Comparison of ENCODE assay signal across 24 cellular contexts in genomic region chr1:43418858-43419257, GRCh38.
"Had no signal": no experiment of that assay in that cellular context is flagged by ENCODE, and none has a peak within 500 bp of the region (broad histone marks: within the 10 kb centered on the region; RNA-seq: fewer than 3 reads in every experiment).

No MANE protein-coding gene starts in this region.

- H3K36me3 ChIP-seq: uterus had no signal

- H3K9me3 ChIP-seq: ascending aorta, lower lobe of right lung, uterus had no signal

- FAIRE-seq: kidney, small intestine, TTC549 had no signal

- H3K4me1 ChIP-seq: ascending aorta, uterus had no signal

- H3K27ac ChIP-seq: ascending aorta, brain microvascular endothelial cell, lower lobe of right lung, uterus, WERI-Rb-1 had no signal

- H3K4me3 ChIP-seq: ascending aorta, lower lobe of right lung, uterus had no signal

- ATAC-seq: activated CD8-positive, alpha-beta memory T cell treated with anti-CD3 and anti-CD28 coated beads, Interleukin-2, amount 10 ng/mL, durations not matched to agents 7 days and 5 days; activated CD8-positive, alpha-beta T cell treated with anti-CD3 and anti-CD28 coated beads for 36 hours; activated naive CD4-positive, alpha-beta T cell treated with anti-CD3 and anti-CD28 coated beads, Interleukin-2, amount 50 U/mL, for 72 hours; lower lobe of right lung; naive thymus-derived CD4-positive, alpha-beta T cell; sciatic nerve; stimulated activated effector memory CD8-positive, alpha-beta T cell treated with anti-CD3 and anti-CD28 coated beads, Interleukin-12 subunit alpha, Interleukin-12 subunit beta, amount 100 ng/mL, for 72 hours had no signal

- H3K27me3 ChIP-seq: ascending aorta, brain microvascular endothelial cell, uterus had no signal

- DNase-seq: activated CD4-positive, alpha-beta T cell treated with anti-CD3 and anti-CD28 coated beads, Interleukin-2, amount 10 ng/mL, durations not matched to agents 7 days and 5 days; activated CD4-positive, CD25-positive, alpha-beta regulatory T cell treated with anti-CD3 and anti-CD28 coated beads, Interleukin-2, amount 50 U/mL, for 72 hours; activated CD8-positive, alpha-beta memory T cell treated with anti-CD3 and anti-CD28 coated beads, Interleukin-2, amount 10 ng/mL, durations not matched to agents 7 days and 5 days; activated CD8-positive, alpha-beta T cell treated with anti-CD3 and anti-CD28 coated beads for 36 hours; activated gamma-delta T cell; activated T-cell treated with anti-CD3 and anti-CD28 coated beads for 4 hours; brain microvascular endothelial cell; caudate nucleus; effector CD4-positive, alpha-beta T cell; erythroblast; foreskin melanocyte; kidney; lower lobe of right lung; naive thymus-derived CD4-positive, alpha-beta T cell; small intestine; stimulated activated CD4-positive, alpha-beta T cell treated with anti-CD3 and anti-CD28 coated beads, Interleukin-2, amount 100 ng/mL, for 24 hours; trophoblast cell; uterus; WERI-Rb-1 had no signal
